ENCODE assay signal across 11 cellular contexts in the genomic region with DNA sequence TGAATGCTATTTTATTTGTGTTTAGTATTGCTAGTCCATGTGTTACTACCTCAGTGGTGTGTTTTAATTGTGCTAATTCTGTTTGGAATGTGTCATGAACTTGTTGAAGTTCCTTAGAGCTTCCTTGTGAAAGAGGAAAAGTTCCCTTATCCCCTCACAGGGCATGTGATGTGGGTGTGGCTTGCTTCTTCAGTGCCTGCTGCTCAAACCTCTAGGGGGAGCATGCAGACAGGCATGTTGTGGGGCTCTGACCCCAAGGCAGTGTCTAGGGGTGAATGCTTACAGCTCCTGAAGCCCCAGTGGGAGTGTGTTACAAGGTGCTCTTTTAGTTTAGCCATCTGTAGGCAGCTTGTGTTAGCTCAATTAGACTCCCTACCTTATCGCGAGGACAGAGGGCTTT.
A peak's percentile ranks its signal among the peaks of the same experiment; 100 is the strongest.
DNase-seq lines count a peak whose midpoint lies in the region; ATAC-seq, FAIRE-seq and TF ChIP-seq lines count a peak whose summit lies in the region.
"Had no signal": no experiment of that assay in that cellular context is flagged by ENCODE, and none has a peak within 500 bp of the region (broad histone marks: within the 10 kb centered on the region; RNA-seq: fewer than 3 reads in every experiment).

No MANE protein-coding gene starts in this region.

- H4K91ac ChIP-seq in H9 (ENCODE audit: insufficient read length, low read depth, low read length) = no peak overlapping the region

- H3K4me2 ChIP-seq in H9 (ENCODE audit: insufficient read depth, insufficient read length, low read length) (no peak overlapping the region), hepatocyte (no peak overlapping the region)

- H3K9ac ChIP-seq in H9 (ENCODE audit: extremely low read depth, insufficient read length, low read length) = no peak overlapping the region

- H4K5ac ChIP-seq in H9 (ENCODE audit: insufficient read length, low read depth, low read length) = no peak overlapping the region

- H3K4me1 ChIP-seq in H9 (ENCODE audit: insufficient read depth, low read length) (no peaks in the 10 kb centered on the region), hepatocyte (ENCODE audit: insufficient read depth) (no peaks in the 10 kb centered on the region)
- H3K4me1 ChIP-seq: spleen had no signal

- H3K27ac ChIP-seq in H9 (ENCODE audit: insufficient read length, low read depth, low read length) (no peak overlapping the region), hepatocyte (no peak overlapping the region)
- H3K27ac ChIP-seq: spleen had no signal

- no peak overlapping the region for H3K56ac ChIP-seq in H9 (ENCODE audit: insufficient read length, low read depth, low read length)

- H3K9me3 Mint-ChIP-seq in CD14-positive monocyte (peaks cover 0 to 2% (median 0%) of the 10 kb centered on the region in 7 donors), H9 (peaks cover 60 to 67% of the 10 kb centered on the region in 2 experiments), immature natural killer cell (no peaks in the 10 kb centered on the region)
- H3K9me3 Mint-ChIP-seq: activated T-cell treated with anti-CD3 and anti-CD28 coated beads, Interleukin-2, amount 50 U/mL, for 4 hours had no signal

- H2BK120ac ChIP-seq in H9 (ENCODE audit: low read depth, low read length, poor library complexity, severe bottlenecking) = no peak overlapping the region

- no peak overlapping the region for H2AK5ac ChIP-seq in H9 (ENCODE audit: insufficient read length, low read length)

- no peaks in the 10 kb centered on the region for H3K79me1 ChIP-seq in H9 (ENCODE audit: insufficient read depth, low read depth, low read length, poor library complexity, severe bottlenecking)

- H2AFZ ChIP-seq in H9 (ENCODE audit: low read length) (no peak overlapping the region), hepatocyte (no peak overlapping the region)

- TF ChIP-seq CTCF in CD14-positive monocyte (IDR thresholded peaks at IDR 0.05) = peak; percentile 13
- peak; percentile 68 for TF ChIP-seq CTCF in H9 (conservative IDR thresholded peaks at IDR 0.05)
- TF ChIP-seq CTCF in hepatocyte (IDR thresholded peaks at IDR 0.05; ENCODE audit: poor library complexity) = peak; percentile 31

- H3K27me3 Mint-ChIP-seq in CD14-positive monocyte (ENCODE audit: low read depth in 3 of 3) = peaks cover 0 to 6% (median 4%) of the 10 kb centered on the region in 3 donors
- H3K27me3 Mint-ChIP-seq in H9 (ENCODE audit: low read depth) = no peaks in the 10 kb centered on the region
- peaks cover 0 to 6% (median 5%) of the 10 kb centered on the region in 3 donors for H3K27me3 Mint-ChIP-seq in immature natural killer cell (ENCODE audit: low read depth in 3 of 3)

- no peak overlapping the region for H2BK15ac ChIP-seq in H9 (ENCODE audit: low read depth, low read length)

- H3K27ac Mint-ChIP-seq in CD14-positive monocyte (no peak overlapping the region), H9 (no peak overlapping the region), immature natural killer cell (no peak overlapping the region)

- H4K8ac ChIP-seq in H9 (replicated peaks; ENCODE audit: insufficient read length, low read depth, low read length) = no peak overlapping the region

- DNase-seq in CD14-positive monocyte (ENCODE audit: low spot score) (no peak), H9 (peak; percentile 67), SW480 (ENCODE audit: low spot score) (peak; percentile 18), hepatocyte (ENCODE audit: low spot score) (peak; percentile 29), NCI-H2196 treated with DMSO at 0.1 percent for 48 hours (lab: John Stamatoyannopoulos, UW; ENCODE audit: unreplicated experiment) (no peak), GM12891 (ENCODE audit: insufficient read length, low spot score) (no peak), immature natural killer cell (no peak)
- DNase-seq: activated T-cell treated with anti-CD3 and anti-CD28 coated beads, Interleukin-2, amount 50 U/mL, for 4 hours; RPMI8226; spleen had no signal

- H3K79me2 ChIP-seq in H9 (ENCODE audit: insufficient read depth, low read length) (no peaks in the 10 kb centered on the region), hepatocyte (no peaks in the 10 kb centered on the region)

- no peaks in the 10 kb centered on the region for H3K36me3 Mint-ChIP-seq in CD14-positive monocyte
- H3K36me3 Mint-ChIP-seq in H9 (ENCODE audit: insufficient read depth in 1 of 3, low read depth in 3 of 3) = no peaks in the 10 kb centered on the region; a peak in 1 of 7 replicates
- H3K36me3 Mint-ChIP-seq in immature natural killer cell = no peaks in the 10 kb centered on the region

- H3K36me3 ChIP-seq in hepatocyte (replicated peaks; ENCODE audit: insufficient read depth, low read depth) = no peaks in the 10 kb centered on the region
- H3K36me3 ChIP-seq: spleen had no signal

- no peak overlapping the region for H3K14ac ChIP-seq in H9 (ENCODE audit: insufficient read depth, low read length)

- no peak overlapping the region for H3K4ac ChIP-seq in H9 (ENCODE audit: low read depth, low read length)

- intact Hi-C loops in CD14-positive monocyte (cut with micrococcal nuclease) = no loop called here

- no peak overlapping the region for H2BK5ac ChIP-seq in H9 (ENCODE audit: insufficient read length, low read length)

- FAIRE-seq in GM12891 (lab: Jason Lieb, UNC) = no peak

- WGBS in H9 (ENCODE audit: extremely low coverage, insufficient read length, low lambda C conversion rate) = no CpG with 5 or more reads among the region's 2 CpGs
- 70% methylated on average over 2 of the region's 2 CpGs for WGBS in hepatocyte (ENCODE audit: low lambda C conversion rate, missing lambda C conversion rate)

- H3K4me3 Mint-ChIP-seq in CD14-positive monocyte = no peak overlapping the region
- H3K4me3 Mint-ChIP-seq in H9 = no peak overlapping the region
- no peak overlapping the region for H3K4me3 Mint-ChIP-seq in immature natural killer cell
- H3K4me3 Mint-ChIP-seq: activated T-cell treated with anti-CD3 and anti-CD28 coated beads, Interleukin-2, amount 50 U/mL, for 4 hours had no signal

- no peak overlapping the region for H2BK20ac ChIP-seq in H9 (ENCODE audit: low read depth, low read length, poor library complexity, severe bottlenecking)

- no peak overlapping the region for H3K23ac ChIP-seq in H9 (ENCODE audit: insufficient read length, low read depth, low read length)

- no peaks in the 10 kb centered on the region for H4K20me1 ChIP-seq in H9 (ENCODE audit: control insufficient read depth, insufficient read depth, insufficient read length)
- no peaks in the 10 kb centered on the region for H4K20me1 ChIP-seq in hepatocyte (ENCODE audit: insufficient read depth, poor library complexity, severe bottlenecking)

- no peak overlapping the region for H3T11ph ChIP-seq in H9 (ENCODE audit: low read length)

- no peak for TF ChIP-seq POLR2A in GM12891 (IDR thresholded peaks at IDR 0.05; ENCODE audit: low read depth, low read length)

- H3K4me3 ChIP-seq in hepatocyte = no peak overlapping the region
- H3K4me3 ChIP-seq: spleen had no signal

- H3K27me3 ChIP-seq in H9 (ENCODE audit: insufficient read depth, low read length) (no peaks in the 10 kb centered on the region), hepatocyte (no peaks in the 10 kb centered on the region)

- no peak for ATAC-seq in GM21390 (IDR thresholded peaks at IDR 0.05; ENCODE audit: unreplicated experiment)
- ATAC-seq: activated T-cell treated with anti-CD3 and anti-CD28 coated beads, Interleukin-2, amount 50 U/mL, for 4 hours had no signal

- no peak overlapping the region for H2BK12ac ChIP-seq in H9 (ENCODE audit: insufficient read length, low read depth, low read length)

- no peak overlapping the region for H3K18ac ChIP-seq in H9 (ENCODE audit: insufficient read length, low read depth, low read length)

- H3K9me2 ChIP-seq in hepatocyte (replicated peaks; ENCODE audit: insufficient read depth) = no peaks in the 10 kb centered on the region

- H3K9me3 ChIP-seq in H9 (ENCODE audit: control insufficient read depth, low read depth, low read length) (peaks cover 22% of the 10 kb centered on the region), hepatocyte (ENCODE audit: low read depth) (no peaks in the 10 kb centered on the region)
- H3K9me3 ChIP-seq: spleen had no signal

- H3K23me2 ChIP-seq in H9 (ENCODE audit: insufficient read length, low read depth, low read length, poor library complexity, severe bottlenecking) = no peaks in the 10 kb centered on the region

- H3K4me1 Mint-ChIP-seq in CD14-positive monocyte (peaks cover 3% of the 10 kb centered on the region), H9 (peaks cover 0 to 6% of the 10 kb centered on the region in 2 experiments; a peak in 2 of 4 replicates), immature natural killer cell (no peaks in the 10 kb centered on the region)

TF ChIP-seq in GM12891, 5 proteins besides CTCF, POLR2A, EP300 and RAD21:
- TF ChIP-seq TAF1 (IDR thresholded peaks at IDR 0.05; ENCODE audit: low read depth, low read length) = no peak
- TF ChIP-seq POLR2AphosphoS5 (IDR thresholded peaks at IDR 0.05; ENCODE audit: low read depth, low read length) = no peak
- no peak for TF ChIP-seq POU2F2 (IDR thresholded peaks at IDR 0.05; ENCODE audit: low read depth, low read length)
- no peak for TF ChIP-seq PAX5 (IDR thresholded peaks at IDR 0.05; ENCODE audit: insufficient read depth, low read length, severe bottlenecking)
- no peak for TF ChIP-seq SPI1 (IDR thresholded peaks at IDR 0.05; ENCODE audit: low read depth, low read length)

Comparison
In these comparisons a context has a peak if more than half of its experiments do, and no peak if none do; other contexts are left out.
1. DNase-seq: peak in H9 (single experiment), SW480 (single experiment) and hepatocyte (single experiment); none in CD14-positive monocyte (single experiment), NCI-H2196 treated with DMSO at 0.1 percent for 48 hours (single experiment), GM12891 (single experiment) and immature natural killer cell (0 of 3).
2. CTCF ChIP-seq: peak in every context shown above with its lines; median percentile 68 in H9; 31 in hepatocyte; 13 in CD14-positive monocyte.